Comparison of ENCODE assay signal across 13 cellular contexts in genomic region chr15:100733088-100733487, GRCh38.
DNase-seq lines count a peak whose midpoint lies in the region; ATAC-seq and TF ChIP-seq lines count a peak whose summit lies in the region.
"Had no signal": no experiment of that assay in that cellular context is flagged by ENCODE, and none has a peak within 500 bp of the region (broad histone marks: within the 10 kb centered on the region; RNA-seq: fewer than 3 reads in every experiment).

No MANE protein-coding gene starts in this region.

- H3K36me3 ChIP-seq in PC-3 (ENCODE audit: low read depth, low read length), result no peaks in the 10 kb centered on the region
- no peaks in the 10 kb centered on the region for H3K36me3 ChIP-seq in muscle layer of colon (ENCODE audit: insufficient read depth, low read length)
- H3K36me3 ChIP-seq: stomach had no signal

- peak overlapping the region; percentile 64 for H2AFZ ChIP-seq in PC-3 (ENCODE audit: low read length)

- H3K9me2 ChIP-seq in PC-3 (replicated peaks; ENCODE audit: low read length), result no peaks in the 10 kb centered on the region

- no peaks in the 10 kb centered on the region for H4K20me1 ChIP-seq in PC-3 (ENCODE audit: low read length)

- POLR2A ChIA-PET in PC-3 (lab: Charles Lee; ENCODE audit: unreplicated experiment), result no interaction called here

- H3K27ac ChIP-seq in PC-3 (ENCODE audit: low read length) (peak overlapping the region; percentile 74), muscle layer of colon (ENCODE audit: low read depth, low read length) (peak overlapping the region; percentile 25)
- H3K27ac ChIP-seq: stomach had no signal

- H3K79me2 ChIP-seq in PC-3 (ENCODE audit: low read length), result no peaks in the 10 kb centered on the region

- H3K9me3 Mint-ChIP-seq in activated naive CD4-positive, alpha-beta T cell treated with anti-CD3 and anti-CD28 coated beads for 36 hours, result no peaks in the 10 kb centered on the region

- TF ChIP-seq CTCF in AG10803 (conservative IDR thresholded peaks at IDR 0.05; ENCODE audit: low read length) (no peak), PC-3 (conservative IDR thresholded peaks at IDR 0.05; ENCODE audit: low read depth, low read length) (no peak)

- H3K4me1 Mint-ChIP-seq in activated naive CD4-positive, alpha-beta T cell treated with anti-CD3 and anti-CD28 coated beads for 36 hours (ENCODE audit: low read depth), result no peaks in the 10 kb centered on the region
- H3K4me1 Mint-ChIP-seq: naive B cell had no signal

- H3K27ac Mint-ChIP-seq in activated naive CD4-positive, alpha-beta T cell treated with anti-CD3 and anti-CD28 coated beads for 36 hours, result no peak overlapping the region
- H3K27ac Mint-ChIP-seq: naive B cell had no signal

- H3K27me3 Mint-ChIP-seq in activated naive CD4-positive, alpha-beta T cell treated with anti-CD3 and anti-CD28 coated beads for 36 hours (ENCODE audit: low read depth), result no peaks in the 10 kb centered on the region

- peak overlapping the region; percentile 43 for H3K4me2 ChIP-seq in PC-3 (ENCODE audit: low read length)

- intact Hi-C loops in PC-3 (cut with micrococcal nuclease), result no loop called here
- intact Hi-C loops in activated naive CD4-positive, alpha-beta T cell treated with anti-CD3 and anti-CD28 coated beads for 36 hours (cut with micrococcal nuclease), result no loop called here

- H3K9ac ChIP-seq in PC-3 (ENCODE audit: low read length) (no peak overlapping the region), muscle layer of colon (ENCODE audit: low read length) (no peak overlapping the region)

- H3K4me3 ChIP-seq in AG10803 (ENCODE audit: low read length) (no peak overlapping the region), PC-3 (ENCODE audit: low read length) (no peak overlapping the region), muscle layer of colon (ENCODE audit: low read depth in 1 of 2, low read length in 2 of 2) (no peak overlapping the region)
- H3K4me3 ChIP-seq: stomach had no signal

- BruUV-seq in PC-3 (replicated peaks; lab: Mats Ljungman, UMichigan), result no TSS peak

- CTCF ChIA-PET in PC-3 (lab: Charles Lee), result no interaction called here
- CTCF ChIA-PET in activated naive CD4-positive, alpha-beta T cell treated with anti-CD3 and anti-CD28 coated beads for 36 hours (lab: Charles Lee), result no interaction called here

- H3K4me3 Mint-ChIP-seq in activated naive CD4-positive, alpha-beta T cell treated with anti-CD3 and anti-CD28 coated beads for 36 hours, result no peak overlapping the region
- H3K4me3 Mint-ChIP-seq: naive B cell had no signal

- H3K9me3 ChIP-seq in PC-3 (ENCODE audit: low read length), result no peaks in the 10 kb centered on the region
- no peaks in the 10 kb centered on the region for H3K9me3 ChIP-seq in muscle layer of colon (ENCODE audit: low read length)
- H3K9me3 ChIP-seq: stomach had no signal

- peak; percentile 68 for ATAC-seq in PC-3

- peaks cover 22% of the 10 kb centered on the region for H3K4me1 ChIP-seq in PC-3 (ENCODE audit: insufficient read depth, low read length)
- peaks cover 14% of the 10 kb centered on the region for H3K4me1 ChIP-seq in muscle layer of colon (ENCODE audit: insufficient read depth, low read length)
- H3K4me1 ChIP-seq: stomach had no signal

- H3K36me3 Mint-ChIP-seq in activated naive CD4-positive, alpha-beta T cell treated with anti-CD3 and anti-CD28 coated beads for 36 hours (ENCODE audit: low read depth), result no peaks in the 10 kb centered on the region
- H3K36me3 Mint-ChIP-seq: naive B cell had no signal

- H3F3A ChIP-seq in PC-3 (ENCODE audit: low read length, unreplicated experiment), result no peaks in the 10 kb centered on the region

- DNase-seq in AG10803 (ENCODE audit: low read depth) (peak; percentile 98), PC-3 (peak; percentile 65), epidermal melanocyte (ENCODE audit: insufficient read length, low spot score) (peak; percentile 33), NCI-H1105 treated with DMSO at 0.1 percent for 48 hours (lab: John Stamatoyannopoulos, UW) (no peak), middle frontal gyrus (ENCODE audit: extremely low spot score, low spot score) (no peak), cortex of kidney (lab: John Stamatoyannopoulos, UW) (no peak)
- DNase-seq in activated naive CD4-positive, alpha-beta T cell treated with anti-CD3 and anti-CD28 coated beads for 36 hours, result no peak
- DNase-seq: activated CD4-positive, alpha-beta T cell treated with anti-CD3 and anti-CD28 coated beads, Interleukin-2, amount 50 U/mL, for 4 hours; Karpas-422; naive B cell; NCI-H510A treated with DMSO at 0.1 percent for 48 hours; stomach had no signal

- H3K27me3 ChIP-seq in PC-3 (ENCODE audit: low read length) (no peaks in the 10 kb centered on the region), muscle layer of colon (ENCODE audit: control insufficient read depth in 1 of 2, insufficient read depth in 2 of 2, low read length in 2 of 2) (no peaks in the 10 kb centered on the region)

Comparison
In these comparisons a context has a peak if more than half of its experiments do, and no peak if none do; other contexts are left out.
1. DNase-seq: peak in AG10803 (single experiment), PC-3 (single experiment) and epidermal melanocyte (single experiment); none in NCI-H1105 treated with DMSO at 0.1 percent for 48 hours (single experiment), middle frontal gyrus (single experiment), activated naive CD4-positive, alpha-beta T cell treated with anti-CD3 and anti-CD28 coated beads for 36 hours (single experiment) and cortex of kidney (single experiment).